ENCODE assay signal across 1 cellular context in the genomic region with DNA sequence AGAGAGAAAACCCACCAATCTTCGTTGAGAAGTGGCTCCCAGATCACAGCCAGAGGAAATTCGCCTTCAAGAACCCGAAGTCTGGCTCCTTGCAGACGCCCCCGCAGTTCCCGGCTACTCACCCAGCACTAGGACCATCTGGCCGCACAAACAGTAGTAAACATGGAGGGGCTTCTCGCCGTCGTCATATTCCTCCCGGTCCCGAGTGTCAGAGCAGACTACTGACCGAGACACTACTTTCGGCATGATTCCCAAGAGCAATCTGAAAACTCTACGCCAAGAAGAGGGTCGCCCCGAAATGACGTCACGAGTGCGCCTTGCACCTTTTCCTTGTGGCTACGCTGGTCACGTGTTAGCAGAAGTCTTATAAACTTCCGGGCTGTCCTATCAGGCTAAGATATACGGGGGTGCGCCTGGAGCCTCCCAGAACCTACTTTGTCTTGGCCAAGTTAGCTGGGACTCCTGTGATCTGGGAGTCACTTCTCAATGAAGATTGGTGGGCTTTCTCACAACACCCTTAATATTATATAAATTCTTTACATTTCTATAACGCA.
TF ChIP-seq lines count a peak whose summit lies in the region.

Gene STEEP1 (minus strand): TSS at position 300 of the 554 bp plus-strand sequence. CDS start 54 bp downstream, at position 246.

TF ChIP-seq in WTC11, 78 proteins besides CTCF, POLR2A, EP300 and RAD21 (continued from another document):
- TF ChIP-seq, protein P1, sequence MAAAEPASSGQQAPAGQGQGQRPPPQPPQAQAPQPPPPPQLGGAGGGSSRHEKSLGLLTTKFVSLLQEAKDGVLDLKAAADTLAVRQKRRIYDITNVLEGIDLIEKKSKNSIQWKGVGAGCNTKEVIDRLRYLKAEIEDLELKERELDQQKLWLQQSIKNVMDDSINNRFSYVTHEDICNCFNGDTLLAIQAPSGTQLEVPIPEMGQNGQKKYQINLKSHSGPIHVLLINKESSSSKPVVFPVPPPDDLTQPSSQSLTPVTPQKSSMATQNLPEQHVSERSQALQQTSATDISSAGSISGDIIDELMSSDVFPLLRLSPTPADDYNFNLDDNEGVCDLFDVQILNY (CRISPR knock-in tag; IDR thresholded peaks at IDR 0.05) = no peak
- TF ChIP-seq ZNF219 (CRISPR knock-in tag; IDR thresholded peaks at IDR 0.05; ENCODE audit: borderline replicate concordance) (no peak), ELF4 (CRISPR knock-in tag; IDR thresholded peaks at IDR 0.05; ENCODE audit: low read depth) (no peak), TCF7 (CRISPR knock-in tag; IDR thresholded peaks at IDR 0.05; ENCODE audit: low read depth) (no peak), CREM (CRISPR knock-in tag; IDR thresholded peaks at IDR 0.05) (peak; percentile 96), HMGA2 (CRISPR knock-in tag; IDR thresholded peaks at IDR 0.05) (no peak), CBFB (CRISPR knock-in tag; IDR thresholded peaks at IDR 0.05; ENCODE audit: low read depth) (no peak)
- TF ChIP-seq, protein P2, sequence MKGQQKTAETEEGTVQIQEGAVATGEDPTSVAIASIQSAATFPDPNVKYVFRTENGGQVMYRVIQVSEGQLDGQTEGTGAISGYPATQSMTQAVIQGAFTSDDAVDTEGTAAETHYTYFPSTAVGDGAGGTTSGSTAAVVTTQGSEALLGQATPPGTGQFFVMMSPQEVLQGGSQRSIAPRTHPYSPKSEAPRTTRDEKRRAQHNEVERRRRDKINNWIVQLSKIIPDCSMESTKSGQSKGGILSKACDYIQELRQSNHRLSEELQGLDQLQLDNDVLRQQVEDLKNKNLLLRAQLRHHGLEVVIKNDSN (CRISPR knock-in tag; IDR thresholded peaks at IDR 0.05) = peak; percentile 86
- TF ChIP-seq, protein P3, sequence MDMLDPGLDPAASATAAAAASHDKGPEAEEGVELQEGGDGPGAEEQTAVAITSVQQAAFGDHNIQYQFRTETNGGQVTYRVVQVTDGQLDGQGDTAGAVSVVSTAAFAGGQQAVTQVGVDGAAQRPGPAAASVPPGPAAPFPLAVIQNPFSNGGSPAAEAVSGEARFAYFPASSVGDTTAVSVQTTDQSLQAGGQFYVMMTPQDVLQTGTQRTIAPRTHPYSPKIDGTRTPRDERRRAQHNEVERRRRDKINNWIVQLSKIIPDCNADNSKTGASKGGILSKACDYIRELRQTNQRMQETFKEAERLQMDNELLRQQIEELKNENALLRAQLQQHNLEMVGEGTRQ (CRISPR knock-in tag; IDR thresholded peaks at IDR 0.05) = peak; percentile 92
- TF ChIP-seq, protein P4, sequence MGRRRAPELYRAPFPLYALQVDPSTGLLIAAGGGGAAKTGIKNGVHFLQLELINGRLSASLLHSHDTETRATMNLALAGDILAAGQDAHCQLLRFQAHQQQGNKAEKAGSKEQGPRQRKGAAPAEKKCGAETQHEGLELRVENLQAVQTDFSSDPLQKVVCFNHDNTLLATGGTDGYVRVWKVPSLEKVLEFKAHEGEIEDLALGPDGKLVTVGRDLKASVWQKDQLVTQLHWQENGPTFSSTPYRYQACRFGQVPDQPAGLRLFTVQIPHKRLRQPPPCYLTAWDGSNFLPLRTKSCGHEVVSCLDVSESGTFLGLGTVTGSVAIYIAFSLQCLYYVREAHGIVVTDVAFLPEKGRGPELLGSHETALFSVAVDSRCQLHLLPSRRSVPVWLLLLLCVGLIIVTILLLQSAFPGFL (CRISPR knock-in tag; IDR thresholded peaks at IDR 0.05; ENCODE audit: borderline replicate concordance) = no peak
- TF ChIP-seq, protein P5, sequence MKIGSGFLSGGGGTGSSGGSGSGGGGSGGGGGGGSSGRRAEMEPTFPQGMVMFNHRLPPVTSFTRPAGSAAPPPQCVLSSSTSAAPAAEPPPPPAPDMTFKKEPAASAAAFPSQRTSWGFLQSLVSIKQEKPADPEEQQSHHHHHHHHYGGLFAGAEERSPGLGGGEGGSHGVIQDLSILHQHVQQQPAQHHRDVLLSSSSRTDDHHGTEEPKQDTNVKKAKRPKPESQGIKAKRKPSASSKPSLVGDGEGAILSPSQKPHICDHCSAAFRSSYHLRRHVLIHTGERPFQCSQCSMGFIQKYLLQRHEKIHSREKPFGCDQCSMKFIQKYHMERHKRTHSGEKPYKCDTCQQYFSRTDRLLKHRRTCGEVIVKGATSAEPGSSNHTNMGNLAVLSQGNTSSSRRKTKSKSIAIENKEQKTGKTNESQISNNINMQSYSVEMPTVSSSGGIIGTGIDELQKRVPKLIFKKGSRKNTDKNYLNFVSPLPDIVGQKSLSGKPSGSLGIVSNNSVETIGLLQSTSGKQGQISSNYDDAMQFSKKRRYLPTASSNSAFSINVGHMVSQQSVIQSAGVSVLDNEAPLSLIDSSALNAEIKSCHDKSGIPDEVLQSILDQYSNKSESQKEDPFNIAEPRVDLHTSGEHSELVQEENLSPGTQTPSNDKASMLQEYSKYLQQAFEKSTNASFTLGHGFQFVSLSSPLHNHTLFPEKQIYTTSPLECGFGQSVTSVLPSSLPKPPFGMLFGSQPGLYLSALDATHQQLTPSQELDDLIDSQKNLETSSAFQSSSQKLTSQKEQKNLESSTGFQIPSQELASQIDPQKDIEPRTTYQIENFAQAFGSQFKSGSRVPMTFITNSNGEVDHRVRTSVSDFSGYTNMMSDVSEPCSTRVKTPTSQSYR (CRISPR knock-in tag; IDR thresholded peaks at IDR 0.05) = no peak
